18 cellular contexts compared by ENCODE assay signal in genomic region chr14:36212577-36212976, GRCh38. TPM values are rescaled to one million over a fixed set of nuclear protein-coding genes. Genes with fewer than 3 reads are reported as not detected.
DNase-seq lines count a peak whose midpoint lies in the region; ATAC-seq and TF ChIP-seq lines count a peak whose summit lies in the region.
"Had no signal": no experiment of that assay in that cellular context is flagged by ENCODE, and none has a peak within 500 bp of the region (broad histone marks: within the 10 kb centered on the region; RNA-seq: fewer than 3 reads in every experiment).

No MANE protein-coding gene starts in this region.

- peaks cover 15% of the 10 kb centered on the region for H3K27me3 ChIP-seq in smooth muscle cell (ENCODE audit: low read depth)

- no peaks in the 10 kb centered on the region for H4K20me1 ChIP-seq in smooth muscle cell (ENCODE audit: low read depth)

- H3K79me2 ChIP-seq in smooth muscle cell (ENCODE audit: low read depth), result no peaks in the 10 kb centered on the region

- no peaks in the 10 kb centered on the region for H3K9me3 ChIP-seq in smooth muscle cell (replicated peaks; ENCODE audit: low read depth)

- H3K4me1 ChIP-seq in smooth muscle cell (ENCODE audit: low read depth), result peaks cover 38% of the 10 kb centered on the region

- H3K36me3 Mint-ChIP-seq in activated T-cell treated with anti-CD3 and anti-CD28 coated beads, Interleukin-2, amount 50 U/mL, for 4 hours (ENCODE audit: insufficient read depth), result no peaks in the 10 kb centered on the region
- H3K36me3 Mint-ChIP-seq in activated naive CD8-positive, alpha-beta T cell treated with anti-CD3 and anti-CD28 coated beads, Interleukin-2, amount 50 U/mL, for 24 hours (ENCODE audit: low read depth), result no peaks in the 10 kb centered on the region
- H3K36me3 Mint-ChIP-seq in natural killer cell, result no peaks in the 10 kb centered on the region
- H3K36me3 Mint-ChIP-seq: CD14-positive monocyte; CD8-positive, alpha-beta T cell had no signal

- no peak overlapping the region for H3K27ac ChIP-seq in smooth muscle cell (ENCODE audit: low read depth)
- H3K27ac ChIP-seq: 22Rv1, GM23248, HL-60 had no signal

- H3K36me3 ChIP-seq in smooth muscle cell (ENCODE audit: low read depth), result no peaks in the 10 kb centered on the region

- no peak overlapping the region for H3K4me3 ChIP-seq in smooth muscle cell
- H3K4me3 ChIP-seq: GM12878, GM23248 had no signal

- no peak overlapping the region for H3K4me3 Mint-ChIP-seq in activated T-cell treated with anti-CD3 and anti-CD28 coated beads, Interleukin-2, amount 50 U/mL, for 4 hours
- no peak overlapping the region for H3K4me3 Mint-ChIP-seq in activated naive CD8-positive, alpha-beta T cell treated with anti-CD3 and anti-CD28 coated beads, Interleukin-2, amount 50 U/mL, for 24 hours
- no peak overlapping the region for H3K4me3 Mint-ChIP-seq in natural killer cell
- H3K4me3 Mint-ChIP-seq: CD14-positive monocyte; CD8-positive, alpha-beta T cell had no signal

- H3K9ac ChIP-seq in smooth muscle cell (ENCODE audit: low read depth), result no peak overlapping the region
- H3K9ac ChIP-seq: GM23248 had no signal

- H3K4me1 Mint-ChIP-seq in activated T-cell treated with anti-CD3 and anti-CD28 coated beads, Interleukin-2, amount 50 U/mL, for 4 hours (ENCODE audit: low read depth), result peaks cover 4% of the 10 kb centered on the region
- peaks cover 27% of the 10 kb centered on the region for H3K4me1 Mint-ChIP-seq in activated naive CD8-positive, alpha-beta T cell treated with anti-CD3 and anti-CD28 coated beads, Interleukin-2, amount 50 U/mL, for 24 hours
- no peaks in the 10 kb centered on the region for H3K4me1 Mint-ChIP-seq in natural killer cell
- H3K4me1 Mint-ChIP-seq: CD14-positive monocyte had no signal

- no peak overlapping the region for H3K4me2 ChIP-seq in smooth muscle cell

- 87% methylated on average over 1 of the region's 1 CpG for WGBS in smooth muscle cell (ENCODE audit: low lambda C conversion rate)

- H3K27me3 Mint-ChIP-seq in activated T-cell treated with anti-CD3 and anti-CD28 coated beads, Interleukin-2, amount 50 U/mL, for 4 hours (ENCODE audit: low read depth), result peaks cover 6% of the 10 kb centered on the region
- peaks cover 29% of the 10 kb centered on the region for H3K27me3 Mint-ChIP-seq in activated naive CD8-positive, alpha-beta T cell treated with anti-CD3 and anti-CD28 coated beads, Interleukin-2, amount 50 U/mL, for 24 hours
- H3K27me3 Mint-ChIP-seq in natural killer cell (ENCODE audit: low read depth in 2 of 2), result peaks cover 0 to 2% of the 10 kb centered on the region in 2 donors

- DNase-seq in DMS53 (lab: John Stamatoyannopoulos, UW), result peak; percentile 17
- DNase-seq in DMS53 treated with DMSO at 0.1 percent for 48 hours (lab: John Stamatoyannopoulos, UW; ENCODE audit: unreplicated experiment), result no peak
- DNase-seq in activated T-cell treated with anti-CD3 and anti-CD28 coated beads, Interleukin-2, amount 50 U/mL, for 4 hours, result no peak
- no peak for DNase-seq in activated T-cell treated with anti-CD3 and anti-CD28 coated beads, Interleukin-2, amount 50 U/mL, for 48 hours
- no peak for DNase-seq in activated naive CD8-positive, alpha-beta T cell treated with anti-CD3 and anti-CD28 coated beads, Interleukin-2, amount 50 U/mL, for 24 hours
- no peak for DNase-seq in smooth muscle cell (lab: John Stamatoyannopoulos, UW; ENCODE audit: unreplicated experiment)
- no peak for DNase-seq in natural killer cell
- DNase-seq: CD8-positive, alpha-beta T cell; COR-L47; GM23248 had no signal

- H2AFZ ChIP-seq in smooth muscle cell (ENCODE audit: low read depth), result no peak overlapping the region
- H2AFZ ChIP-seq: GM23248 had no signal

- peak; percentile 30 to 50 for ATAC-seq in activated T-cell treated with anti-CD3 and anti-CD28 coated beads, Interleukin-2, amount 50 U/mL, for 4 hours
- ATAC-seq in activated naive CD8-positive, alpha-beta T cell treated with anti-CD3 and anti-CD28 coated beads, Interleukin-2, amount 50 U/mL, for 24 hours, result peak; percentile 89
- no peak for ATAC-seq in natural killer cell
- ATAC-seq: CD8-positive, alpha-beta T cell; GM12878; HCT116 had no signal

- no peaks in the 10 kb centered on the region for H3F3A ChIP-seq in smooth muscle cell (ENCODE audit: low read depth)

- TF ChIP-seq CTCF in smooth muscle cell (IDR thresholded peaks at IDR 0.05; ENCODE audit: borderline replicate concordance, insufficient read depth, poor library complexity, severe bottlenecking), result no peak
- no peak for TF ChIP-seq CTCF in natural killer cell (IDR thresholded peaks at IDR 0.05)

- H3K9me3 Mint-ChIP-seq in activated T-cell treated with anti-CD3 and anti-CD28 coated beads, Interleukin-2, amount 50 U/mL, for 4 hours, result no peaks in the 10 kb centered on the region
- no peaks in the 10 kb centered on the region for H3K9me3 Mint-ChIP-seq in activated naive CD8-positive, alpha-beta T cell treated with anti-CD3 and anti-CD28 coated beads, Interleukin-2, amount 50 U/mL, for 24 hours
- H3K9me3 Mint-ChIP-seq in natural killer cell, result peaks cover 0 to 2% of the 10 kb centered on the region in 2 donors
- H3K9me3 Mint-ChIP-seq: CD14-positive monocyte; CD8-positive, alpha-beta T cell had no signal

- intact Hi-C loops in natural killer cell (cut with micrococcal nuclease), result no loop called here

- peak overlapping the region; percentile 70 for H3K27ac Mint-ChIP-seq in activated naive CD8-positive, alpha-beta T cell treated with anti-CD3 and anti-CD28 coated beads, Interleukin-2, amount 50 U/mL, for 24 hours
- no peak overlapping the region for H3K27ac Mint-ChIP-seq in natural killer cell
- H3K27ac Mint-ChIP-seq: CD14-positive monocyte; CD8-positive, alpha-beta T cell had no signal

RNA-seq across cellular contexts. Expression of gene PTCSC3, which starts 36.1 kb away (rescaled TPM):
- not detected for total RNA-seq in activated T-cell treated with anti-CD3 and anti-CD28 coated beads, Interleukin-2, amount 50 U/mL, for 4 hours
- not detected in 2 replicates for total RNA-seq in smooth muscle cell
- not detected in 2 replicates for polyA plus RNA-seq in smooth muscle cell
- not detected for total RNA-seq in natural killer cell
- total RNA-seq: A673; CD8-positive, alpha-beta T cell; G401; GM12878; GM23248 had no signal
- polyA plus RNA-seq: BJ, CD14-positive monocyte, GM12878, GM23248 had no signal

Comparison
In these comparisons a context has a peak if more than half of its experiments do, and no peak if none do; other contexts are left out.
1. ATAC-seq: peak in activated T-cell treated with anti-CD3 and anti-CD28 coated beads, Interleukin-2, amount 50 U/mL, for 4 hours (2 of 2) and activated naive CD8-positive, alpha-beta T cell treated with anti-CD3 and anti-CD28 coated beads, Interleukin-2, amount 50 U/mL, for 24 hours (single experiment); none in natural killer cell (0 of 3).